In genomic region chr5:78959767-78960166, GRCh38 we compare ENCODE assay signal across 19 cellular contexts.
"Had no signal": no experiment of that assay in that cellular context is flagged by ENCODE, and none has a peak within 500 bp of the region (broad histone marks: within the 10 kb centered on the region; RNA-seq: fewer than 3 reads in every experiment).

No MANE protein-coding gene starts in this region.

- H3K27me3 ChIP-seq: esophagus muscularis mucosa, gastrocnemius medialis, ovary, right atrium auricular region, thyroid gland, upper lobe of left lung, uterus had no signal

- H3K36me3 ChIP-seq: gastrocnemius medialis, ovary, right atrium auricular region, thyroid gland, uterus had no signal

- H3K4me3 ChIP-seq: esophagus muscularis mucosa, gastrocnemius medialis, lung, ovary, right atrium auricular region, smooth muscle cell, thyroid gland, upper lobe of left lung, uterus had no signal

- H3K4me1 ChIP-seq: esophagus muscularis mucosa, gastrocnemius medialis, right atrium auricular region, thyroid gland, upper lobe of left lung, uterus had no signal

- DNase-seq: effector memory CD4-positive, alpha-beta T cell; gastrocnemius medialis; left cardiac atrium; left ventricle myocardium superior; mesendoderm; naive thymus-derived CD4-positive, alpha-beta T cell; nucleus accumbens; ovary; stimulated activated CD4-positive, alpha-beta T cell treated with anti-CD3 and anti-CD28 coated beads, Interleukin-2, amount 100 ng/mL, for 48 hours; stimulated activated naive CD4-positive, alpha-beta T cell treated with Interleukin-2 at 50 U/mL for 16 hours; upper lobe of left lung; uterus had no signal

- H3K9me3 ChIP-seq: esophagus muscularis mucosa, gastrocnemius medialis, ovary, right atrium auricular region, thyroid gland, upper lobe of left lung, uterus had no signal

- H3K4me2 ChIP-seq: smooth muscle cell had no signal

- FAIRE-seq: keratinocyte had no signal

- H3K27ac ChIP-seq: epithelial cell of prostate, esophagus muscularis mucosa, gastrocnemius medialis, ovary, right atrium auricular region, thyroid gland, upper lobe of left lung, uterus had no signal
